Comparison of ENCODE assay signal across 17 cellular contexts in the genomic region with DNA sequence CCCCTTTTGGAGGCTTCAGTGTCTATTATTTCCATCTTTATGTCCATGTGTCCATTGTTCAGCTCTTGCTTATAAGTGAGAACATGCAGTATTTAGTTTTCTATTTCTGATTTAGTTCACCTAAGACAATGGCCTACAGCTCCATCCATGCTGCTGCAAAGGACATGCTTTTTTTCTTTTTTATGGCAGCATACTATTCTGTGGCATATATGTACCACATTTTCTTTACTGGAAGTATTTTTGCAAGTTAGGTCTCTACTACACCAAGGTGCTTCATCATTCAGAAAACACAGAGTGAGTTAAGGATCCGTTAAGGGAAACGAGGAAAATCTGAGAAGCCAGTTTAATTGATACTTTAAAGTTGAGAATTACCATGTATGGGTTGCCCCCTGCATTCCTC.
DNase-seq lines count a peak whose midpoint lies in the region; ATAC-seq, FAIRE-seq and TF ChIP-seq lines count a peak whose summit lies in the region.
"Had no signal": no experiment of that assay in that cellular context is flagged by ENCODE, and none has a peak within 500 bp of the region (broad histone marks: within the 10 kb centered on the region; RNA-seq: fewer than 3 reads in every experiment).

No MANE protein-coding gene starts in this region.

- TF ChIP-seq EP300 in K562 (IDR thresholded peaks at IDR 0.05; ENCODE audit: low read length) (no peak), suprapubic skin (IDR thresholded peaks at IDR 0.05) (no peak)

- POLR2A ChIA-PET in K562 (lab: Yijun Ruan, JAX), result no interaction called here

- H3K79me1 ChIP-seq in mesenchymal stem cell (replicated peaks; ENCODE audit: low read length, poor library complexity, severe bottlenecking), result no peaks in the 10 kb centered on the region

- in situ Hi-C loops in K562 (cut with MboI), result no loop called here

- H3K14ac ChIP-seq in mesenchymal stem cell (ENCODE audit: low read length in 2 of 2), result no peak overlapping the region

- no peak overlapping the region for H3K27ac ChIP-seq in Karpas-422 (ENCODE audit: low read length)
- no peak overlapping the region for H3K27ac ChIP-seq in K562 (ENCODE audit: extremely low read depth, low read depth, low read length)
- peak overlapping the region; percentile 85 for H3K27ac ChIP-seq in mesenchymal stem cell (ENCODE audit: low read length, poor library complexity, severe bottlenecking)
- peak overlapping the region; percentile 45 for H3K27ac ChIP-seq in suprapubic skin
- H3K27ac ChIP-seq in heart right ventricle, result no peak overlapping the region
- H3K27ac ChIP-seq: coronary artery, tibial artery had no signal

- no peaks in the 10 kb centered on the region for H3K9me1 ChIP-seq in K562 (ENCODE audit: control insufficient read depth, insufficient read depth, low read length)

- TF ChIP-seq CTCF in K562 (IDR thresholded peaks at IDR 0.05 in 2 of 3, conservative IDR thresholded peaks at IDR 0.05 in 1 of 3; ENCODE audit: insufficient read depth in 2 of 3, low read depth in 1 of 3, low read length in 3 of 3) (no peak), suprapubic skin (IDR thresholded peaks at IDR 0.05) (no peak), heart right ventricle (IDR thresholded peaks at IDR 0.05) (no peak)

- H4K8ac ChIP-seq in mesenchymal stem cell (ENCODE audit: low read length), result no peak overlapping the region

- H3K9me3 ChIP-seq in Karpas-422 (ENCODE audit: low read length) (no peaks in the 10 kb centered on the region), K562 (replicated peaks; ENCODE audit: control insufficient read depth, insufficient read depth, low read depth, low read length) (no peaks in the 10 kb centered on the region), mesenchymal stem cell (ENCODE audit: control insufficient read depth, low read length) (no peaks in the 10 kb centered on the region), suprapubic skin (no peaks in the 10 kb centered on the region), heart right ventricle (peaks cover 0 to 5% (median 0%) of the 10 kb centered on the region in 11 donors)
- H3K9me3 ChIP-seq: tibial artery had no signal

- no peak overlapping the region for H3K4ac ChIP-seq in mesenchymal stem cell (ENCODE audit: low read depth in 1 of 2, low read length in 2 of 2)

- WGBS in K562 (ENCODE audit: insufficient coverage, low coverage, missing lambda C conversion rate), result 0% methylated on average over 2 of the region's 2 CpGs
- WGBS in mesenchymal stem cell, result no CpG with 5 or more reads among the region's 2 CpGs
- WGBS in suprapubic skin, result 92% methylated on average over 2 of the region's 2 CpGs
- 96% methylated on average over 2 of the region's 2 CpGs for WGBS in heart right ventricle, 2 donors

- DNase-seq in Karpas-422 (peak; percentile 12), K562 (ENCODE audit: extremely low read depth in 1 of 4, low spot score in 3 of 4) (no peak), mesenchymal stem cell (no peak), suprapubic skin (ENCODE audit: low spot score in 2 of 2) (no peak), NCI-H345 treated with DMSO at 0.1 percent for 48 hours (lab: John Stamatoyannopoulos, UW; ENCODE audit: unreplicated experiment) (no peak), heart right ventricle (no peak)
- DNase-seq: activated CD4-positive, alpha-beta T cell treated with anti-CD3 and anti-CD28 coated beads for 48 hours; activated naive CD4-positive, alpha-beta T cell; activated T-cell treated with anti-CD3 and anti-CD28 coated beads, Interleukin-2, amount 50 U/mL, for 4 hours; CD4-positive, alpha-beta T cell; DMS 273 treated with DMSO at 0.1 percent for 48 hours; KG1; NCI-H1436 treated with DMSO at 0.1 percent for 48 hours; NCI-H510A treated with DMSO at 0.1 percent for 48 hours; tibial artery had no signal

- H3K9me2 ChIP-seq in Karpas-422 (replicated peaks; ENCODE audit: insufficient read depth, low read length), result no peaks in the 10 kb centered on the region

- no peak overlapping the region for H3K4me3 ChIP-seq in Karpas-422 (ENCODE audit: low read length)
- no peak overlapping the region for H3K4me3 ChIP-seq in K562
- no peak overlapping the region for H3K4me3 ChIP-seq in mesenchymal stem cell (ENCODE audit: insufficient read depth in 1 of 2, low read depth in 1 of 2, low read length in 2 of 2)
- no peak overlapping the region for H3K4me3 ChIP-seq in suprapubic skin
- H3K4me3 ChIP-seq in heart right ventricle, result no peak overlapping the region
- H3K4me3 ChIP-seq: coronary artery, tibial artery had no signal

- ATAC-seq in K562, result no peak
- ATAC-seq in GM18907 (IDR thresholded peaks at IDR 0.05; ENCODE audit: unreplicated experiment), result no peak
- no peak for ATAC-seq in heart right ventricle
- ATAC-seq: activated T-cell treated with anti-CD3 and anti-CD28 coated beads, Interleukin-2, amount 50 U/mL, for 4 hours had no signal

- H4K20me1 ChIP-seq in Karpas-422 (ENCODE audit: insufficient read depth, low read depth, low read length), result no peaks in the 10 kb centered on the region
- H4K20me1 ChIP-seq in K562 (replicated peaks; ENCODE audit: control insufficient read depth, insufficient read depth, low read length), result no peaks in the 10 kb centered on the region

- no peak overlapping the region for H2AK5ac ChIP-seq in mesenchymal stem cell (ENCODE audit: low read length, severe bottlenecking)

- no peak overlapping the region for H2BK12ac ChIP-seq in mesenchymal stem cell (ENCODE audit: low read length in 2 of 2)

- no peak overlapping the region for H2BK120ac ChIP-seq in mesenchymal stem cell (ENCODE audit: low read depth, low read length)

- no TSS peak for BruUV-seq in K562 (replicated peaks; lab: Mats Ljungman, UMichigan)

- intact Hi-C loops in K562 (cut with micrococcal nuclease), result no loop called here
- intact Hi-C loops in heart right ventricle (cut with DNase I), result no loop called here

- no peak for TF ChIP-seq RAD21 in K562 (CRISPR knock-in tag; conservative IDR thresholded peaks at IDR 0.05 in 1 of 2, IDR thresholded peaks at IDR 0.05 in 1 of 2)

- H2BK5ac ChIP-seq in mesenchymal stem cell (ENCODE audit: low read depth, low read length, poor library complexity, severe bottlenecking), result no peak overlapping the region

- H3K18ac ChIP-seq in mesenchymal stem cell (ENCODE audit: low read depth in 1 of 2, low read length in 2 of 2), result no peak overlapping the region

- no peaks in the 10 kb centered on the region for H3K27me3 ChIP-seq in Karpas-422 (ENCODE audit: low read length)
- H3K27me3 ChIP-seq in K562 (ENCODE audit: control insufficient read depth in 2 of 2, insufficient read depth in 2 of 2, low read length in 2 of 2), result peaks cover 6 to 12% of the 10 kb centered on the region in 2 experiments; a peak in 3 of 5 replicates
- H3K27me3 ChIP-seq in mesenchymal stem cell (ENCODE audit: control insufficient read depth in 1 of 2, insufficient read depth in 1 of 2, low read length in 2 of 2), result no peaks in the 10 kb centered on the region
- H3K27me3 ChIP-seq in suprapubic skin, result no peaks in the 10 kb centered on the region
- H3K27me3 ChIP-seq in heart right ventricle, result peaks cover 0 to 4% (median 0%) of the 10 kb centered on the region in 7 donors
- H3K27me3 ChIP-seq: tibial artery had no signal

- H3K23ac ChIP-seq in mesenchymal stem cell (ENCODE audit: low read length in 2 of 2), result no peak overlapping the region

- no peaks in the 10 kb centered on the region for H3K79me2 ChIP-seq in Karpas-422 (ENCODE audit: low read length)
- no peaks in the 10 kb centered on the region for H3K79me2 ChIP-seq in K562 (ENCODE audit: control insufficient read depth, insufficient read depth, low read length)

- FAIRE-seq in K562 (lab: Jason Lieb, UNC), result no peak

- H2BK15ac ChIP-seq in mesenchymal stem cell (ENCODE audit: low read depth, poor library complexity, severe bottlenecking), result no peak overlapping the region

- H3K4me1 ChIP-seq in Karpas-422 (ENCODE audit: low read length) (no peaks in the 10 kb centered on the region), K562 (replicated peaks in 1 of 2; ENCODE audit: control insufficient read depth in 2 of 2, insufficient read depth in 2 of 2, low read length in 2 of 2) (no peaks in the 10 kb centered on the region), mesenchymal stem cell (ENCODE audit: control insufficient read depth, insufficient read depth, low read depth, low read length) (peaks cover 5% of the 10 kb centered on the region), suprapubic skin (peaks cover 28% of the 10 kb centered on the region), heart right ventricle (no peaks in the 10 kb centered on the region)

- H3K36me3 ChIP-seq in Karpas-422 (ENCODE audit: insufficient read depth, low read length), result no peaks in the 10 kb centered on the region
- H3K36me3 ChIP-seq in K562 (ENCODE audit: control insufficient read depth, insufficient read depth, low read length), result no peaks in the 10 kb centered on the region
- no peaks in the 10 kb centered on the region for H3K36me3 ChIP-seq in mesenchymal stem cell (ENCODE audit: control insufficient read depth in 1 of 2, insufficient read depth in 2 of 2, low read depth in 1 of 2, low read length in 2 of 2)
- no peaks in the 10 kb centered on the region for H3K36me3 ChIP-seq in suprapubic skin
- no peaks in the 10 kb centered on the region for H3K36me3 ChIP-seq in heart right ventricle
- H3K36me3 ChIP-seq: tibial artery had no signal

- no peak overlapping the region for H4K91ac ChIP-seq in mesenchymal stem cell (ENCODE audit: low read length)

- H3K4me2 ChIP-seq in Karpas-422 (ENCODE audit: low read depth, low read length, poor library complexity, severe bottlenecking) (no peak overlapping the region), K562 (ENCODE audit: insufficient read depth, low read length) (no peak overlapping the region), mesenchymal stem cell (ENCODE audit: low read length, poor library complexity, severe bottlenecking) (no peak overlapping the region)

- CTCF ChIA-PET in K562 (lab: Yijun Ruan, JAX; ENCODE audit: low intra/inter-chr PET ratio), result no interaction called here

- H2AFZ ChIP-seq in Karpas-422 (ENCODE audit: low read length) (no peak overlapping the region), K562 (ENCODE audit: low read depth, low read length) (no peak overlapping the region), mesenchymal stem cell (ENCODE audit: low read depth, low read length) (no peak overlapping the region)

- TF ChIP-seq POLR2A in K562 (conservative IDR thresholded peaks at IDR 0.05) (no peak), suprapubic skin (IDR thresholded peaks at IDR 0.05) (no peak)

- H3K9ac ChIP-seq in Karpas-422 (ENCODE audit: low read length), result no peak overlapping the region
- H3K9ac ChIP-seq in K562 (ENCODE audit: insufficient read depth in 1 of 2, low read depth in 2 of 2, low read length in 2 of 2), result no peak overlapping the region
- H3K9ac ChIP-seq in mesenchymal stem cell (ENCODE audit: low read length), result peak overlapping the region; percentile 78

TF ChIP-seq in K562, 482 proteins besides CTCF, POLR2A, EP300 and RAD21:
- TF ChIP-seq ZFPM2 (CRISPR knock-in tag; IDR thresholded peaks at IDR 0.05) (no peak), ZNF146 (CRISPR knock-in tag; IDR thresholded peaks at IDR 0.05; ENCODE audit: unreplicated experiment) (peak; percentile 73)

Comparison
In these comparisons a context has a peak if more than half of its experiments do, and no peak if none do; other contexts are left out.
1. H3K27ac ChIP-seq: peak in mesenchymal stem cell (single experiment) and suprapubic skin (single experiment); none in Karpas-422 (single experiment), K562 (single experiment) and heart right ventricle (0 of 10).